Comparison of ENCODE assay signal across 34 cellular contexts in the genomic region with DNA sequence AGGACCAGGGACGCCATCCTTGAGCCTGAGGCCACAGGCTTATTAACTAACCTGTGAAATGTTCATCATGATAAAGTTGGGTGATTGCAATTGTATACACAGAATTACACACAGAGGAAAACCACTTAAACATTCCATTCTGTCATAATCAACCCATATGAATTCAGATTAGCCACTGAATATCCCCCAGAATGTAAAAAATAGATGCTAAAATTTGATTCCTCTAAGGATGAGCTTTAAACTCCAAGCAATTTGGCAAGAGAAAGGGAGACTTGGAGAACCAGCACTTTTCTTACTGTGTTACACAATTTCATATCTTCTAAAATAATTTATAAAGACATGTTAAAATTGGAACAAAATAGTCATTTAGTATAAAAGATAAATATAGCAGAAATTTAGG.
"Had no signal": no experiment of that assay in that cellular context is flagged by ENCODE, and none has a peak within 500 bp of the region (broad histone marks: within the 10 kb centered on the region; RNA-seq: fewer than 3 reads in every experiment).

No MANE protein-coding gene starts in this region.

- H3K27ac ChIP-seq: breast epithelium, gastrocnemius medialis, hepatocyte, left ventricle myocardium inferior, stomach, thyroid gland, upper lobe of left lung, vagina had no signal

- DNase-seq: activated CD4-positive, alpha-beta memory T cell treated with anti-CD3 and anti-CD28 coated beads, Interleukin-2, amount 10 ng/mL, durations not matched to agents 7 days and 5 days; activated CD4-positive, alpha-beta T cell treated with anti-CD3 and anti-CD28 coated beads for 1 hour; activated CD4-positive, alpha-beta T cell treated with anti-CD3 and anti-CD28 coated beads, Interleukin-2, amount 10 ng/mL, durations not matched to agents 7 days and 5 days; activated gamma-delta T cell treated with Interleukin-2 at 50 U/mL for 16 hours; activated naive CD4-positive, alpha-beta T cell treated with anti-CD3 and anti-CD28 coated beads, Interleukin-2, amount 50 U/mL, for 16 hours; activated T-cell treated with anti-CD3 and anti-CD28 coated beads, Interleukin-2, amount 50 U/mL, for 4 hours; amygdala; central memory CD4-positive, alpha-beta T cell; endodermal cell; gastrocnemius medialis; islet precursor cell; left ventricle myocardium inferior; mesendoderm; mucosa of descending colon; ovary; retina; small intestine; stimulated activated CD4-positive, alpha-beta T cell treated with anti-CD3 and anti-CD28 coated beads, Interleukin-1b, Interleukin-23, amount 100 ng/mL, for 48 hours; stimulated activated CD4-positive, alpha-beta T cell treated with anti-CD3 and anti-CD28 coated beads, Interleukin-4, amount 100 ng/mL, for 4 hours; stimulated activated CD8-positive, alpha-beta memory T cell treated with anti-CD3 and anti-CD28 coated beads, Interleukin-4, amount 100 ng/mL, for 48 hours; stomach; T-helper 2 cell; thyroid gland; upper lobe of left lung had no signal

- H3K36me3 ChIP-seq: breast epithelium, gastrocnemius medialis, left ventricle myocardium inferior, ovary, stomach, thyroid gland, upper lobe of left lung, vagina had no signal

- H3K4me3 ChIP-seq: breast epithelium, gastrocnemius medialis, hepatocyte, left ventricle myocardium inferior, lung, mucosa of descending colon, ovary, stomach, thyroid gland, upper lobe of left lung, vagina had no signal

- H3K4me1 ChIP-seq: breast epithelium had no signal

- H3K27me3 ChIP-seq: breast epithelium, gastrocnemius medialis, hepatocyte, ovary, thyroid gland, upper lobe of left lung, vagina had no signal

- ATAC-seq: activated T-cell treated with anti-CD3 and anti-CD28 coated beads, Interleukin-2, amount 50 U/mL, for 4 hours; activated T-helper 17 cell treated with anti-CD3 and anti-CD28 coated beads, Interleukin-2, amount 50 U/mL, for 72 hours; esophagus mucosa; gastrocnemius medialis; mucosa of descending colon; natural killer cell treated with Interleukin-12 subunit alpha and Interleukin-12 subunit beta and Interleukin-15 and Interleukin-18, amount 100 ng/mL, for 72 hours; sciatic nerve; stimulated activated memory B cell treated with anti-CD40 and anti-IgM and Interleukin-4, amounts not matched to agents 10 μg/mL and 1 μg/mL and 100 μg/mL, for 72 hours; WTC11 had no signal
